In the genomic region with DNA sequence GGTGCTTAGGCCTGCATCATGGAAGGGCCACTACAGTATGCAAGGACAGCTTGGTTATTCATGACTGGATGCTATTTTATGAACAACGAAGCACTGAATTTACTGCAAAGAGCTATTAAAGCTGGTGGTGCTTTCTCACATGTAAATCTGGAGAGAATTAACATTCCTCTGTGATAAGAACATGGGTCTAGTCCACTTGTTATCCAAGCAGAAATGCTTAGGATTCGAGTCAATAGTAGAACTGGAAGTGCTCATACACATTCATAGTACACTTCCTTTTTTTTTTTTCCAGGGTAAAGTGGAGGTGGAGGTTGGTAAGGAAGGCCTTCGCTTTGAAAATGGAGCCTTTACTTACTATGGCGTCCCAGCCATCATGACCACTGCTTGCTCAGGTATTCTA, we compare ENCODE assay signal across 34 cellular contexts. TPM values are rescaled to one million over a fixed set of nuclear protein-coding genes. Genes with fewer than 3 reads are reported as not detected.
DNase-seq lines count a peak whose midpoint lies in the region; ATAC-seq and TF ChIP-seq lines count a peak whose summit lies in the region.
"Had no signal": no experiment of that assay in that cellular context is flagged by ENCODE, and none has a peak within 500 bp of the region (broad histone marks: within the 10 kb centered on the region; RNA-seq: fewer than 3 reads in every experiment).

No MANE protein-coding gene starts in this region.

- H3K4ac ChIP-seq in trophoblast cell (ENCODE audit: low read depth, low read length): no peak overlapping the region

- H4K12ac ChIP-seq in trophoblast cell (ENCODE audit: low read depth, low read length): no peak overlapping the region

- H3K9ac ChIP-seq in adipocyte (ENCODE audit: low read length) (no peak overlapping the region), trophoblast cell (ENCODE audit: low read length) (no peak overlapping the region)
- H3K9ac ChIP-seq: BLaER1 had no signal

- H3K27me3 ChIP-seq in adipocyte (replicated peaks; ENCODE audit: control insufficient read depth, insufficient read depth, low read length) (peaks cover 6% of the 10 kb centered on the region), trophoblast cell (ENCODE audit: insufficient read depth, low read length) (no peaks in the 10 kb centered on the region), body of pancreas (no peaks in the 10 kb centered on the region), HAP-1 (ENCODE audit: low read depth) (no peaks in the 10 kb centered on the region)
- H3K27me3 ChIP-seq: BLaER1, transverse colon had no signal

- no peak overlapping the region for H3K4me3 ChIP-seq in adipocyte (ENCODE audit: low read length)
- no peak overlapping the region for H3K4me3 ChIP-seq in fibroblast of the aortic adventitia (ENCODE audit: low read depth, low read length)
- no peak overlapping the region for H3K4me3 ChIP-seq in trophoblast cell (ENCODE audit: low read depth, low read length)
- no peak overlapping the region for H3K4me3 ChIP-seq in body of pancreas
- H3K4me3 ChIP-seq in HAP-1: no peak overlapping the region
- H3K4me3 ChIP-seq: BLaER1, heart right ventricle, lower lobe of right lung, psoas muscle, transverse colon had no signal

- no peaks in the 10 kb centered on the region for H3K9me3 ChIP-seq in adipocyte (ENCODE audit: control insufficient read depth, low read length)
- no peaks in the 10 kb centered on the region for H3K9me3 ChIP-seq in trophoblast cell (ENCODE audit: insufficient read depth, low read depth, low read length)
- H3K9me3 ChIP-seq in body of pancreas: no peaks in the 10 kb centered on the region
- H3K9me3 ChIP-seq in HAP-1: no peaks in the 10 kb centered on the region
- H3K9me3 ChIP-seq: BLaER1, heart right ventricle, lower lobe of right lung, psoas muscle, transverse colon had no signal

- H3K79me2 ChIP-seq in trophoblast cell (ENCODE audit: control insufficient read depth, insufficient read depth, low read length, poor library complexity): no peaks in the 10 kb centered on the region

- no peak for ATAC-seq in body of pancreas
- ATAC-seq: activated CD8-positive, alpha-beta T cell treated with anti-CD3 and anti-CD28 coated beads, Interleukin-2, amount 10 ng/mL, durations not matched to agents 7 days and 5 days; activated T-helper 17 cell treated with anti-CD3 and anti-CD28 coated beads, Interleukin-2, amount 50 U/mL, for 72 hours; heart right ventricle; lower lobe of right lung; naive thymus-derived CD8-positive, alpha-beta T cell; Panc1; psoas muscle had no signal

- H4K91ac ChIP-seq in trophoblast cell (ENCODE audit: low read depth, low read length): no peak overlapping the region

- H3K4me1 ChIP-seq in adipocyte (ENCODE audit: control insufficient read depth, insufficient read depth, low read length): peaks cover 5% of the 10 kb centered on the region
- H3K4me1 ChIP-seq in trophoblast cell (ENCODE audit: control insufficient read depth in 1 of 2, insufficient read depth in 2 of 2, low read length in 2 of 2): peaks cover 4 to 6% of the 10 kb centered on the region in 2 experiments
- H3K4me1 ChIP-seq in body of pancreas: no peaks in the 10 kb centered on the region
- H3K4me1 ChIP-seq in HAP-1: no peaks in the 10 kb centered on the region
- H3K4me1 ChIP-seq: heart right ventricle, lower lobe of right lung, psoas muscle, transverse colon had no signal

- no peak overlapping the region for H4K8ac ChIP-seq in trophoblast cell (ENCODE audit: low read depth, low read length)

- DNase-seq in DMS79 treated with DMSO at 0.1 percent for 48 hours (lab: John Stamatoyannopoulos, UW): peak; percentile 8
- DNase-seq in DMS79 (lab: John Stamatoyannopoulos, UW): no peak
- DNase-seq in adipocyte (ENCODE audit: low read depth): peak; percentile 78
- DNase-seq in fibroblast of the aortic adventitia (ENCODE audit: low read depth): peak; percentile 53
- no peak for DNase-seq in trophoblast cell
- no peak for DNase-seq in body of pancreas
- DNase-seq in retina: no peak
- DNase-seq in HAP-1 (ENCODE audit: low spot score in 2 of 2): no peak
- DNase-seq: activated CD4-positive, alpha-beta T cell treated with anti-CD3 and anti-CD28 coated beads for 4 hours; activated CD8-positive, alpha-beta T cell treated with anti-CD3 and anti-CD28 coated beads, Interleukin-2, amount 10 ng/mL, durations not matched to agents 7 days and 5 days; activated naive CD4-positive, alpha-beta T cell treated with anti-CD3 and anti-CD28 coated beads, Interleukin-2, amount 10 ng/mL, durations not matched to agents 7 days and 5 days; amniotic stem cell; effector CD4-positive, alpha-beta T cell; GDM1; heart right ventricle; kidney; lower lobe of right lung; naive thymus-derived CD8-positive, alpha-beta T cell; NCI-H1436 treated with DMSO at 0.1 percent for 48 hours; NCI-H446 treated with DMSO at 0.1 percent for 48 hours; NCI-H774; nucleus accumbens; psoas muscle; SIG-M5; SW 1271; transverse colon; WERI-Rb-1 had no signal

- H3K14ac ChIP-seq in trophoblast cell (ENCODE audit: low read length): no peak overlapping the region

- no peak overlapping the region for H3K18ac ChIP-seq in trophoblast cell (ENCODE audit: low read length)

- H3K36me3 ChIP-seq in adipocyte (ENCODE audit: control insufficient read depth, insufficient read depth, low read length, severe bottlenecking) (no peaks in the 10 kb centered on the region), trophoblast cell (ENCODE audit: control insufficient read depth in 1 of 2, insufficient read depth in 2 of 2, low read length in 2 of 2) (no peaks in the 10 kb centered on the region), body of pancreas (replicated peaks in 1 of 2; ENCODE audit: insufficient read depth in 1 of 2, low read depth in 2 of 2) (no peaks in the 10 kb centered on the region), HAP-1 (replicated peaks) (peaks cover 11% of the 10 kb centered on the region)
- H3K36me3 ChIP-seq: BLaER1, heart right ventricle, lower lobe of right lung, transverse colon, WERI-Rb-1 had no signal

- H2BK5ac ChIP-seq in trophoblast cell (ENCODE audit: low read depth, low read length, poor library complexity): no peak overlapping the region

- TF ChIP-seq POLR2A in body of pancreas (IDR thresholded peaks at IDR 0.05): no peak

- H3K27ac ChIP-seq in trophoblast cell (ENCODE audit: low read depth, low read length) (no peak overlapping the region), body of pancreas (no peak overlapping the region)
- H3K27ac ChIP-seq: 22Rv1, BLaER1, epithelial cell of prostate, heart right ventricle, lower lobe of right lung, psoas muscle, transverse colon, WERI-Rb-1 had no signal

- H2AK5ac ChIP-seq in trophoblast cell (ENCODE audit: low read length): no peak overlapping the region

- intact Hi-C loops in body of pancreas (cut with DNase I): no loop called here

- no CpG with 5 or more reads among the region's 4 CpGs for WGBS in trophoblast cell (ENCODE audit: extremely low coverage, insufficient coverage, insufficient read length)
- 80% methylated on average over 4 of the region's 4 CpGs for WGBS in body of pancreas, 2 donors

- H3K79me1 ChIP-seq in trophoblast cell (ENCODE audit: low read length): no peaks in the 10 kb centered on the region

- no peak overlapping the region for H3K4me2 ChIP-seq in trophoblast cell (ENCODE audit: low read length)
- H3K4me2 ChIP-seq: BLaER1 had no signal

- TF ChIP-seq CTCF in fibroblast of the aortic adventitia (IDR thresholded peaks at IDR 0.05; ENCODE audit: insufficient read depth, low read length) (no peak), body of pancreas (IDR thresholded peaks at IDR 0.05) (no peak)

- no peak overlapping the region for H3K23ac ChIP-seq in trophoblast cell (ENCODE audit: low read length)

- no peak overlapping the region for H2BK12ac ChIP-seq in trophoblast cell (ENCODE audit: low read length)

- no peak overlapping the region for H2AFZ ChIP-seq in trophoblast cell (ENCODE audit: insufficient read depth, low read length, poor library complexity)

- H2BK120ac ChIP-seq in trophoblast cell (ENCODE audit: insufficient read depth, low read length, poor library complexity): no peak overlapping the region

- in situ Hi-C loops in HAP-1 (cut with MboI; ENCODE audit: low sequenced_read_pairs): no loop called here

RNA-seq across cellular contexts. Expression of a gene that starts 35.0 kb away (rescaled TPM):
- total RNA-seq in fibroblast of the aortic adventitia (ENCODE audit: low replicate concordance) (0.09 and 0.41 TPM in 2 replicates), body of pancreas (1 to 10 TPM; 1.3 to 1.6 TPM)
- under 0.01 and 0.01 TPM in 2 replicates for polyA plus RNA-seq in trophoblast cell (2013)
- total RNA-seq: bronchial epithelial cell, psoas muscle, skeletal muscle tissue had no signal

Comparison
In these comparisons a context has a peak if more than half of its experiments do, and no peak if none do; other contexts are left out.
1. DNase-seq: peak in DMS79 treated with DMSO at 0.1 percent for 48 hours (single experiment), adipocyte (single experiment) and fibroblast of the aortic adventitia (single experiment); none in DMS79 (single experiment), trophoblast cell (0 of 2), body of pancreas (0 of 4), retina (single experiment) and HAP-1 (0 of 2).